18 cellular contexts compared by ENCODE assay signal in the genomic region with DNA sequence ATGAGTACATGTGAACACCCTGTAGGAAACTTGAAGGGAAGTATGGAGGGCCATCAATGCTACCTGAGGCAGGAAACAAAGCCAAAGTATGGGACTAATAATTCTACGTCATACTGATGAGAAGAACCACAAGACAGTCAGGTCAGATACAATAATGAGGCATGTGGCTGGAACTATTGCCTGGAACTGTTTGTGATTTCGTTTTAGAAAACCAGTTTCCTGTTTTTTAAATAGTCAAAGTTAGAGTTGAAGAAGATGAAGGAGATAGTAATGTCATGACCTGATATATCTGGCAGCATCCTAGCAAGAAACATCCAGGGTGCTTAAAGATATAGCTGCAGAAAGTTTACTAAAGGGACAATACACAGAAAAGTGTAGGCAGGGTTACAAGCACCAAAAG.
A peak's percentile ranks its signal among the peaks of the same experiment; 100 is the strongest.
DNase-seq lines count a peak whose midpoint lies in the region; ATAC-seq and TF ChIP-seq lines count a peak whose summit lies in the region.
"Had no signal": no experiment of that assay in that cellular context is flagged by ENCODE, and none has a peak within 500 bp of the region (broad histone marks: within the 10 kb centered on the region; RNA-seq: fewer than 3 reads in every experiment).

No MANE protein-coding gene starts in this region.

- CTCF ChIA-PET in CD4-positive, alpha-beta T cell (lab: Charles Lee): no interaction called here

- no peaks in the 10 kb centered on the region for H3K9me3 ChIP-seq in CD4-positive, alpha-beta T cell (ENCODE audit: control insufficient read depth, low read length)
- H3K9me3 ChIP-seq: pancreas had no signal

- POLR2A ChIA-PET in CD4-positive, alpha-beta T cell (lab: Charles Lee): interaction anchor here (1.2 to 9.1 kb wide), 3 partner anchors 11 to 302 kb away, joined by 4 to 104 read pairs (median 25); partner anchors contain the start of gene STT3B

- H3K27ac ChIP-seq in CD4-positive, alpha-beta T cell (ENCODE audit: low read depth, low read length): no peak overlapping the region
- H3K27ac ChIP-seq in coronary artery: no peak overlapping the region
- H3K27ac ChIP-seq: hepatocyte, HL-60, pancreas had no signal

- no peak for DNase-seq in CD4-positive, alpha-beta T cell
- DNase-seq in central memory CD8-positive, alpha-beta T cell (ENCODE audit: low spot score in 2 of 2): no peak
- no peak for DNase-seq in NCI-H1930 (lab: John Stamatoyannopoulos, UW)
- no peak for DNase-seq in coronary artery (ENCODE audit: low spot score)
- DNase-seq: activated CD8-positive, alpha-beta memory T cell treated with anti-CD3 and anti-CD28 coated beads, Interleukin-2, amount 50 U/mL, for 48 hours; GF-D8; MM.1S; pancreas; stimulated activated CD4-positive, alpha-beta T cell treated with anti-CD3 and anti-CD28 coated beads, Interleukin-15, amount 100 ng/mL, for 24 hours; T-helper 9 cell had no signal

- H3K9me3 Mint-ChIP-seq in CD4-positive, alpha-beta T cell: no peaks in the 10 kb centered on the region
- H3K9me3 Mint-ChIP-seq in central memory CD8-positive, alpha-beta T cell: no peaks in the 10 kb centered on the region

- ATAC-seq in CD4-positive, alpha-beta T cell (ENCODE audit: poor library complexity): peak; percentile 19
- peak; percentile 21 for ATAC-seq in GM18909 (IDR thresholded peaks at IDR 0.05; ENCODE audit: poor library complexity, unreplicated experiment)
- peak; percentile 42 for ATAC-seq in HG03432 (IDR thresholded peaks at IDR 0.05; ENCODE audit: unreplicated experiment)
- ATAC-seq in central memory CD8-positive, alpha-beta T cell (replicated peaks; ENCODE audit: extremely low read depth, poor library complexity, severe bottlenecking): no peak
- no peak for ATAC-seq in GM19455 (IDR thresholded peaks at IDR 0.05; ENCODE audit: unreplicated experiment)
- ATAC-seq in HG02884 (IDR thresholded peaks at IDR 0.05; ENCODE audit: unreplicated experiment): no peak
- ATAC-seq: Panc1, pancreas had no signal

- intact Hi-C loops in CD4-positive, alpha-beta T cell (cut with DNase I, micrococcal nuclease): no loop called here

- no peak overlapping the region for H3K4me3 ChIP-seq in coronary artery
- H3K4me3 ChIP-seq: hepatocyte, lung, pancreas had no signal

- no peak for TF ChIP-seq CTCF in CD4-positive, alpha-beta T cell (IDR thresholded peaks at IDR 0.05)
- no peak for TF ChIP-seq CTCF in coronary artery (IDR thresholded peaks at IDR 0.05)

- peaks cover 96% of the 10 kb centered on the region for H3K4me1 Mint-ChIP-seq in CD4-positive, alpha-beta T cell (ENCODE audit: low read depth)
- H3K4me1 Mint-ChIP-seq in central memory CD8-positive, alpha-beta T cell: peaks cover 61% of the 10 kb centered on the region

- no peaks in the 10 kb centered on the region for H3K27me3 Mint-ChIP-seq in CD4-positive, alpha-beta T cell
- H3K27me3 Mint-ChIP-seq in central memory CD8-positive, alpha-beta T cell: peaks cover 2% of the 10 kb centered on the region

- no peaks in the 10 kb centered on the region for H3K36me3 Mint-ChIP-seq in CD4-positive, alpha-beta T cell (ENCODE audit: low read depth)
- H3K36me3 Mint-ChIP-seq in central memory CD8-positive, alpha-beta T cell (ENCODE audit: insufficient read depth): no peaks in the 10 kb centered on the region

- H3K27ac Mint-ChIP-seq in CD4-positive, alpha-beta T cell: peak overlapping the region; percentile 75
- peak overlapping the region; percentile 65 for H3K27ac Mint-ChIP-seq in central memory CD8-positive, alpha-beta T cell (ENCODE audit: low read depth)

- H3K4me3 Mint-ChIP-seq in CD4-positive, alpha-beta T cell: peak overlapping the region; percentile 72
- H3K4me3 Mint-ChIP-seq in central memory CD8-positive, alpha-beta T cell: peak overlapping the region; percentile 8

- no peaks in the 10 kb centered on the region for H3K27me3 ChIP-seq in CD4-positive, alpha-beta T cell (ENCODE audit: control insufficient read depth, insufficient read depth, low read length)
- H3K27me3 ChIP-seq: hepatocyte, pancreas had no signal

Comparison
In these comparisons a context has a peak if more than half of its experiments do, and no peak if none do; other contexts are left out.
1. ATAC-seq: peak in CD4-positive, alpha-beta T cell (single experiment), GM18909 (single experiment) and HG03432 (single experiment); none in central memory CD8-positive, alpha-beta T cell (single experiment), GM19455 (single experiment) and HG02884 (single experiment).